ENCODE assay signal across 12 cellular contexts in the genomic region with DNA sequence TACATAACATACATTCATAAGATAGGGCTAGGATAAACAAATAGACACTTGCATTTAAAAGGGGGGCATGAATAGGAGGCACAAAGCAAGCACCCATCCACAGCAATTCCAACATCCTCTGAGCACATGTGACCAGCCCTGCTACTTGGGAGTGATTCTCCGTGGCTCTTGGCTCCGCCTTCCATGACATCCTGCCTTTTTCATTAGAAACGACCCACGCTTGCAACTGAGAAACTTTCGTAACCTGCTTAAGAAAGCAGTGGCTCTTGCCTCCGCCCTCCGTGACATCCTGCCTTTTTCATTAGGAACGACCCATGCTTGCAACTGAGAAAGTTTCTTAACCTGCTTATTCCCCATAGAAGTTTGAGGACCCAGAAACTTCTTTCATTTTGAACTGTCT. TPM values are rescaled to one million over a fixed set of nuclear protein-coding genes. Genes with fewer than 3 reads are reported as not detected.
DNase-seq lines count a peak whose midpoint lies in the region; ATAC-seq and TF ChIP-seq lines count a peak whose summit lies in the region.
"Had no signal": no experiment of that assay in that cellular context is flagged by ENCODE, and none has a peak within 500 bp of the region (broad histone marks: within the 10 kb centered on the region; RNA-seq: fewer than 3 reads in every experiment).

No MANE protein-coding gene starts in this region.

- H3K9ac ChIP-seq in SK-N-SH, result no peak overlapping the region

- peak overlapping the region; percentile 16 for H3K4me3 Mint-ChIP-seq in activated naive CD8-positive, alpha-beta T cell treated with anti-CD3 and anti-CD28 coated beads, Interleukin-2, amount 50 U/mL, for 24 hours
- H3K4me3 Mint-ChIP-seq: activated B cell treated with CpG ODN at 0.5 μM for 24 hours had no signal

- H3K36me3 Mint-ChIP-seq in activated naive CD8-positive, alpha-beta T cell treated with anti-CD3 and anti-CD28 coated beads, Interleukin-2, amount 50 U/mL, for 24 hours (ENCODE audit: low read depth), result no peaks in the 10 kb centered on the region

- peak overlapping the region; percentile 53; the same call in 1 of the 2 replicates for H2AFZ ChIP-seq in SK-N-SH (ENCODE audit: low read depth)

- no peaks in the 10 kb centered on the region for H3K9me3 Mint-ChIP-seq in activated naive CD8-positive, alpha-beta T cell treated with anti-CD3 and anti-CD28 coated beads, Interleukin-2, amount 50 U/mL, for 24 hours
- H3K9me3 Mint-ChIP-seq: activated B cell treated with CpG ODN at 0.5 μM for 24 hours had no signal

- H3K4me2 ChIP-seq in SK-N-SH, result peak overlapping the region; percentile 30; the same call in 1 of the 2 replicates

- H3K4me3 ChIP-seq in SK-N-SH (ENCODE audit: low read depth in 2 of 2, low read length in 1 of 2), result no peak overlapping the region

- H3K9me2 ChIP-seq in SK-N-SH, result no peaks in the 10 kb centered on the region

- POLR2A ChIA-PET in SK-N-SH (lab: Yijun Ruan, JAX), result no interaction called here

- no peaks in the 10 kb centered on the region for H4K20me1 ChIP-seq in SK-N-SH (ENCODE audit: insufficient read depth)

- no peak overlapping the region for H3K27ac Mint-ChIP-seq in activated naive CD8-positive, alpha-beta T cell treated with anti-CD3 and anti-CD28 coated beads, Interleukin-2, amount 50 U/mL, for 24 hours
- H3K27ac Mint-ChIP-seq: activated B cell treated with CpG ODN at 0.5 μM for 24 hours had no signal

- no peaks in the 10 kb centered on the region for H3K9me3 ChIP-seq in SK-N-SH

- H3K27ac ChIP-seq in SK-N-SH (ENCODE audit: low read depth in 2 of 2, low read length in 1 of 2), result no peak overlapping the region
- H3K27ac ChIP-seq: 22Rv1 had no signal

- peaks cover 4% of the 10 kb centered on the region for H3F3A ChIP-seq in SK-N-SH (replicated peaks; ENCODE audit: insufficient read depth)

- DNase-seq in NCI-H82 (lab: John Stamatoyannopoulos, UW) (peak; percentile 19), NCI-H82 treated with DMSO at 0.1 percent for 48 hours (lab: John Stamatoyannopoulos, UW; ENCODE audit: unreplicated experiment) (no peak), SK-N-SH (no peak), ACHN (no peak)
- peak; percentile 28 for DNase-seq in activated naive CD8-positive, alpha-beta T cell treated with anti-CD3 and anti-CD28 coated beads, Interleukin-2, amount 50 U/mL, for 24 hours
- peak; percentile 11 to 14 for DNase-seq in stimulated activated CD4-positive, alpha-beta T cell treated with anti-CD3 and anti-CD28 coated beads, Interleukin-4, amount 100 ng/mL, for 4 hours
- DNase-seq: activated B cell treated with CpG ODN at 0.5 μM for 24 hours, kidney glomerular epithelial cell, NCI-H1417 treated with DMSO at 0.1 percent for 48 hours had no signal

- peak; percentile 71 for ATAC-seq in activated naive CD8-positive, alpha-beta T cell treated with anti-CD3 and anti-CD28 coated beads, Interleukin-2, amount 50 U/mL, for 24 hours
- ATAC-seq in HG02981 (IDR thresholded peaks at IDR 0.05; ENCODE audit: unreplicated experiment) (no peak), HG03565 (IDR thresholded peaks at IDR 0.05; ENCODE audit: unreplicated experiment) (no peak)

- 25% methylated on average over 8 of the region's 8 CpGs for WGBS in SK-N-SH (ENCODE audit: low lambda C conversion rate)

- CTCF ChIA-PET in SK-N-SH (lab: Yijun Ruan, JAX), result interaction anchor here (1.0 to 2.3 kb wide), 3 partner anchors 13 to 23 kb away, joined by 3 to 12 read pairs (median 9); no protein-coding TSS in a partner anchor

- peaks cover 2% of the 10 kb centered on the region for H3K27me3 Mint-ChIP-seq in activated naive CD8-positive, alpha-beta T cell treated with anti-CD3 and anti-CD28 coated beads, Interleukin-2, amount 50 U/mL, for 24 hours

- no peak for TF ChIP-seq CTCF in SK-N-SH (IDR thresholded peaks at IDR 0.05)

- no peaks in the 10 kb centered on the region for H3K4me1 ChIP-seq in SK-N-SH (ENCODE audit: control insufficient read depth in 1 of 2, insufficient read depth in 2 of 2, low read depth in 1 of 2, low read length in 1 of 2)

- H3K79me2 ChIP-seq in SK-N-SH (ENCODE audit: insufficient read depth), result no peaks in the 10 kb centered on the region

- no peak for TF ChIP-seq EP300 in SK-N-SH (IDR thresholded peaks at IDR 0.05; ENCODE audit: borderline replicate concordance in 1 of 2, low read depth in 1 of 2, low read length in 1 of 2)

- TF ChIP-seq RAD21 in SK-N-SH (IDR thresholded peaks at IDR 0.05; ENCODE audit: low read length), result no peak

- H3K27me3 ChIP-seq in SK-N-SH (ENCODE audit: insufficient read depth), result no peaks in the 10 kb centered on the region

- in situ Hi-C loops in ACHN (cut with HindIII; ENCODE audit: low pct_ligation_motif_present, low pct_unique_long_range_greater_than_20kb, low sequenced_read_pairs), result no loop called here

- no peaks in the 10 kb centered on the region for H3K36me3 ChIP-seq in SK-N-SH (replicated peaks in 1 of 2; ENCODE audit: control insufficient read depth in 1 of 2, insufficient read depth in 2 of 2, low read length in 1 of 2)

- H3K4me1 Mint-ChIP-seq in activated naive CD8-positive, alpha-beta T cell treated with anti-CD3 and anti-CD28 coated beads, Interleukin-2, amount 50 U/mL, for 24 hours, result peaks cover 12% of the 10 kb centered on the region
- H3K4me1 Mint-ChIP-seq: activated B cell treated with CpG ODN at 0.5 μM for 24 hours had no signal

TF ChIP-seq in SK-N-SH, 30 proteins besides CTCF, POLR2A, EP300 and RAD21:
- TF ChIP-seq RCOR1 (IDR thresholded peaks at IDR 0.05; ENCODE audit: low read length) (no peak), ELF1 (IDR thresholded peaks at IDR 0.05) (no peak), NRF1 (IDR thresholded peaks at IDR 0.05; ENCODE audit: low read depth, low read length) (no peak), RXRA (IDR thresholded peaks at IDR 0.05; ENCODE audit: borderline replicate concordance, low read depth) (no peak), POLR2AphosphoS5 (IDR thresholded peaks at IDR 0.05; ENCODE audit: low read depth, low read length) (no peak)
- TF ChIP-seq, protein P1, sequence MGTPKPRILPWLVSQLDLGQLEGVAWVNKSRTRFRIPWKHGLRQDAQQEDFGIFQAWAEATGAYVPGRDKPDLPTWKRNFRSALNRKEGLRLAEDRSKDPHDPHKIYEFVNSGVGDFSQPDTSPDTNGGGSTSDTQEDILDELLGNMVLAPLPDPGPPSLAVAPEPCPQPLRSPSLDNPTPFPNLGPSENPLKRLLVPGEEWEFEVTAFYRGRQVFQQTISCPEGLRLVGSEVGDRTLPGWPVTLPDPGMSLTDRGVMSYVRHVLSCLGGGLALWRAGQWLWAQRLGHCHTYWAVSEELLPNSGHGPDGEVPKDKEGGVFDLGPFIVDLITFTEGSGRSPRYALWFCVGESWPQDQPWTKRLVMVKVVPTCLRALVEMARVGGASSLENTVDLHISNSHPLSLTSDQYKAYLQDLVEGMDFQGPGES (IDR thresholded peaks at IDR 0.05; ENCODE audit: low read depth, low read length), result no peak
- TF ChIP-seq, protein P2, sequence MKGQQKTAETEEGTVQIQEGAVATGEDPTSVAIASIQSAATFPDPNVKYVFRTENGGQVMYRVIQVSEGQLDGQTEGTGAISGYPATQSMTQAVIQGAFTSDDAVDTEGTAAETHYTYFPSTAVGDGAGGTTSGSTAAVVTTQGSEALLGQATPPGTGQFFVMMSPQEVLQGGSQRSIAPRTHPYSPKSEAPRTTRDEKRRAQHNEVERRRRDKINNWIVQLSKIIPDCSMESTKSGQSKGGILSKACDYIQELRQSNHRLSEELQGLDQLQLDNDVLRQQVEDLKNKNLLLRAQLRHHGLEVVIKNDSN (IDR thresholded peaks at IDR 0.05; ENCODE audit: borderline replicate concordance, low read depth), result 0 out of 2 replicates have a peak, but pooled peaks have one; percentile 18

RNA-seq across cellular contexts. Expression of a gene that starts 53.4 kb away (rescaled TPM):
- 0.76 and 0.84 TPM in 2 replicates for polyA plus RNA-seq in SK-N-SH (2012; rRNA removed)
- 0.71 and 0.85 TPM in 2 replicates for polyA plus RNA-seq in SK-N-SH (2012; cell fraction: cytosol; rRNA removed)
- polyA plus RNA-seq in SK-N-SH (2012; cell fraction: nucleus; rRNA removed), result 1.7 and 2.0 TPM in 2 replicates

Comparison
In these comparisons a context has a peak if more than half of its experiments do, and no peak if none do; other contexts are left out.
1. DNase-seq: peak in NCI-H82 (single experiment), activated naive CD8-positive, alpha-beta T cell treated with anti-CD3 and anti-CD28 coated beads, Interleukin-2, amount 50 U/mL, for 24 hours (single experiment) and stimulated activated CD4-positive, alpha-beta T cell treated with anti-CD3 and anti-CD28 coated beads, Interleukin-4, amount 100 ng/mL, for 4 hours (2 of 2); none in NCI-H82 treated with DMSO at 0.1 percent for 48 hours (single experiment), SK-N-SH (single experiment) and ACHN (single experiment).